Comparison of ENCODE assay signal across 15 cellular contexts in the genomic region with DNA sequence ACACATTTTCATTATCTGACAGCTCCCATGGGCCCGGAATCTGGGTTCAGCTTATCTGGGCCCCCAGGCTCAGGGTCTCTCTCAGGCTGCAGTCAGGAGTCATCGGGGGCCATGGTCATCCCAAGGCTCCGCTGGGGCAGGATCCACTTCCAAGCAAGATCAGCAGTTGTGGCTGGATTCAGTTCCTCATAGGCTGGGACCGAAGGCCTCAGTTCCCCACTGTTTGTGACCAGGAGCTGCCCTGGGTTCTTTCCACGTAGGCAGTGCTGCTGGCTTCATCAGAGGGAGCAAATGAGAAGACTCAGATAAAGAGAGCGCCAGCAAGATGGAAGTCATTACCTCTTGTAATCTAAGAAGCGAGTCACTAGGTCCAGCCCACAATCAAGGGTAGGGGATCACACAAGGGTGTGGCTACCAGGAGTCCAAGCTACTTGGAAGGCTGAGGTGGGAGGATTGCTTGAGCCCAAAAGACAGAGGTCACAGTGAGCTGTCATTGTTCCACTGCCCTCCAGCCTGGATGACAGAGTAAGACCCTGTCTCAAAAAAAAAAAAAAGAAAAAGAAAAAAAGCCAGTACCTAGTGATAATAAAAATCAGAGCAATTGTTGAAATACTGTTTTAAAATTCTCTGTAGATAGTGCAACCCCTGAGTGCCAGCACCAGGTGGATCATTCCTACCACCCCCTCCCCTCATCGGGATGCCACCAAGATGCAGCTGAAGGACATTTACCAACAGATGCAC.
DNase-seq lines count a peak whose midpoint lies in the region; ATAC-seq and TF ChIP-seq lines count a peak whose summit lies in the region.
"Had no signal": no experiment of that assay in that cellular context is flagged by ENCODE, and none has a peak within 500 bp of the region (broad histone marks: within the 10 kb centered on the region; RNA-seq: fewer than 3 reads in every experiment).

No MANE protein-coding gene starts in this region.

- in situ Hi-C loops in IMR-90 (cut with MboI; ENCODE audit: low sequenced_read_pairs), result no loop called here

- no peaks in the 10 kb centered on the region for H3K36me3 ChIP-seq in IMR-90 (ENCODE audit: control insufficient read depth, insufficient read depth, low read length)
- H3K36me3 ChIP-seq: brain microvascular endothelial cell, right atrium auricular region, WERI-Rb-1 had no signal

- intact Hi-C loops in IMR-90 (cut with micrococcal nuclease), result no loop called here

- peak; percentile 37 for DNase-seq in CD1c-positive myeloid dendritic cell (ENCODE audit: extremely low spot score)
- no peak for DNase-seq in IMR-90
- peak; percentile 19 for DNase-seq in amniotic epithelial cell (ENCODE audit: low read depth)
- DNase-seq in natural killer cell treated with Interleukin-12 subunit alpha and Interleukin-12 subunit beta and Interleukin-15 and Interleukin-18, amount 100 ng/mL, for 72 hours (ENCODE audit: low spot score), result no peak
- no peak for DNase-seq in NCI-H2107 (lab: John Stamatoyannopoulos, UW)
- no peak for DNase-seq in SIG-M5 (lab: John Stamatoyannopoulos, UW)
- DNase-seq in NCI-H510A treated with DMSO at 0.1 percent for 48 hours (lab: John Stamatoyannopoulos, UW), result no peak
- DNase-seq: activated naive CD8-positive, alpha-beta T cell treated with anti-CD3 and anti-CD28 coated beads, Interleukin-2, amount 10 ng/mL, durations not matched to agents 7 days and 5 days; brain microvascular endothelial cell; cortex of kidney; NCI-H1105 treated with DMSO at 0.1 percent for 48 hours; nucleus accumbens; WERI-Rb-1 had no signal

- POLR2A ChIA-PET in IMR-90 (lab: Charles Lee; ENCODE audit: unreplicated experiment), result no interaction called here

- H3K36me3 Mint-ChIP-seq in natural killer cell treated with Interleukin-12 subunit alpha and Interleukin-12 subunit beta and Interleukin-15 and Interleukin-18, amount 100 ng/mL, for 72 hours, result peaks cover 21% of the 10 kb centered on the region

- H3K4me1 ChIP-seq in IMR-90 (ENCODE audit: control insufficient read depth, insufficient read depth, low read length), result peaks cover 7% of the 10 kb centered on the region

- no peak overlapping the region for H2AFZ ChIP-seq in IMR-90 (replicated peaks; ENCODE audit: low read length, poor library complexity)

- no peak overlapping the region for H3K56ac ChIP-seq in IMR-90 (ENCODE audit: extremely low read depth, insufficient read depth, low read length)

- H3K27ac ChIP-seq in IMR-90 (ENCODE audit: insufficient read depth, low read length), result no peak overlapping the region
- H3K27ac ChIP-seq: brain microvascular endothelial cell, WERI-Rb-1 had no signal

- H3K4me3 ChIP-seq in IMR-90 (ENCODE audit: insufficient read depth, low read depth, low read length), result no peak overlapping the region
- H3K4me3 ChIP-seq: right atrium auricular region had no signal

- H3K4me1 Mint-ChIP-seq in natural killer cell treated with Interleukin-12 subunit alpha and Interleukin-12 subunit beta and Interleukin-15 and Interleukin-18, amount 100 ng/mL, for 72 hours (ENCODE audit: low read depth in 2 of 2), result peaks cover 53 to 68% of the 10 kb centered on the region in 2 donors

- no peaks in the 10 kb centered on the region for H3K9me3 Mint-ChIP-seq in natural killer cell treated with Interleukin-12 subunit alpha and Interleukin-12 subunit beta and Interleukin-15 and Interleukin-18, amount 100 ng/mL, for 72 hours
- H3K9me3 Mint-ChIP-seq: activated naive CD8-positive, alpha-beta T cell treated with anti-CD3 and anti-CD28 coated beads, Interleukin-2, amount 10 ng/mL, durations not matched to agents 7 days and 5 days had no signal

- no peak overlapping the region for H3K4me3 Mint-ChIP-seq in natural killer cell treated with Interleukin-12 subunit alpha and Interleukin-12 subunit beta and Interleukin-15 and Interleukin-18, amount 100 ng/mL, for 72 hours
- H3K4me3 Mint-ChIP-seq: activated naive CD8-positive, alpha-beta T cell treated with anti-CD3 and anti-CD28 coated beads, Interleukin-2, amount 10 ng/mL, durations not matched to agents 7 days and 5 days had no signal

- H3K27me3 Mint-ChIP-seq in natural killer cell treated with Interleukin-12 subunit alpha and Interleukin-12 subunit beta and Interleukin-15 and Interleukin-18, amount 100 ng/mL, for 72 hours, result no peaks in the 10 kb centered on the region
- H3K27me3 Mint-ChIP-seq: activated naive CD8-positive, alpha-beta T cell treated with anti-CD3 and anti-CD28 coated beads, Interleukin-2, amount 10 ng/mL, durations not matched to agents 7 days and 5 days had no signal

- no peak for TF ChIP-seq CTCF in IMR-90 (conservative IDR thresholded peaks at IDR 0.05; ENCODE audit: low read depth, low read length)

- 0 out of 2 replicates have a peak overlapping the region, but pooled peaks have one; percentile 40 for H3K14ac ChIP-seq in IMR-90 (replicated peaks; ENCODE audit: low read depth, low read length)

- H3K9ac ChIP-seq in IMR-90 (ENCODE audit: low read depth, low read length), result no peak overlapping the region

- no peaks in the 10 kb centered on the region for H3K27me3 ChIP-seq in IMR-90 (ENCODE audit: control insufficient read depth, insufficient read depth, low read length)
- H3K27me3 ChIP-seq: brain microvascular endothelial cell, right atrium auricular region had no signal

- H3K4ac ChIP-seq in IMR-90 (ENCODE audit: low read depth, low read length), result no peak overlapping the region

- WGBS in IMR-90 (ENCODE audit: extremely low coverage in 2 of 2, insufficient read length in 1 of 2), 2 experiments, result 95% methylated on average over 4 of the region's 8 CpGs; no CpG with 5 or more reads in 1 of the 2 experiments

- H3K79me1 ChIP-seq in IMR-90 (ENCODE audit: low read depth in 1 of 2, low read length in 2 of 2), result no peaks in the 10 kb centered on the region

- ATAC-seq in IMR-90 (ENCODE audit: low read depth), result no peak
- no peak for ATAC-seq in natural killer cell treated with Interleukin-12 subunit alpha and Interleukin-12 subunit beta and Interleukin-15 and Interleukin-18, amount 100 ng/mL, for 72 hours
- no peak for ATAC-seq in GM21526 (IDR thresholded peaks at IDR 0.05; ENCODE audit: low FRiP score, unreplicated experiment)

- no peak for TF ChIP-seq RAD21 in IMR-90 (IDR thresholded peaks at IDR 0.05; ENCODE audit: low read length)

- no peak overlapping the region for H4K91ac ChIP-seq in IMR-90 (ENCODE audit: insufficient read depth, low read depth, low read length)

- no peak overlapping the region for H2BK120ac ChIP-seq in IMR-90 (ENCODE audit: low read depth, low read length)

- no peak overlapping the region for H2AK9ac ChIP-seq in IMR-90 (replicated peaks; ENCODE audit: low read depth, low read length, poor library complexity)

- H3K27ac Mint-ChIP-seq in natural killer cell treated with Interleukin-12 subunit alpha and Interleukin-12 subunit beta and Interleukin-15 and Interleukin-18, amount 100 ng/mL, for 72 hours, result peak overlapping the region; percentile 41 to 86
- H3K27ac Mint-ChIP-seq: activated naive CD8-positive, alpha-beta T cell treated with anti-CD3 and anti-CD28 coated beads, Interleukin-2, amount 10 ng/mL, durations not matched to agents 7 days and 5 days had no signal

- no peak overlapping the region for H4K8ac ChIP-seq in IMR-90 (ENCODE audit: low read depth in 2 of 2, low read length in 2 of 2)

- H2BK20ac ChIP-seq in IMR-90 (ENCODE audit: low read depth, low read length), result no peak overlapping the region

- H3K4me2 ChIP-seq in IMR-90 (ENCODE audit: low read depth, low read length), result no peak overlapping the region

- no peaks in the 10 kb centered on the region for H4K20me1 ChIP-seq in IMR-90 (ENCODE audit: insufficient read depth, low read length)

- H2BK15ac ChIP-seq in IMR-90 (ENCODE audit: low read depth, low read length), result no peak overlapping the region

- no peak overlapping the region for H4K5ac ChIP-seq in IMR-90 (ENCODE audit: low read depth, low read length)

- no TSS peak for BruUV-seq in IMR-90 (replicated peaks; lab: Mats Ljungman, UMichigan)

- no peak for TF ChIP-seq POLR2A in IMR-90 (IDR thresholded peaks at IDR 0.05; ENCODE audit: low read depth, low read length)

- no peak overlapping the region for H3K23ac ChIP-seq in IMR-90 (ENCODE audit: low read depth, low read length)

- H2BK5ac ChIP-seq in IMR-90 (ENCODE audit: low read depth, low read length, poor library complexity, severe bottlenecking), result no peak overlapping the region

- peaks cover 3% of the 10 kb centered on the region; the same call in 1 of the 2 replicates for H3K9me1 ChIP-seq in IMR-90 (ENCODE audit: insufficient read depth, low read length)

- CTCF ChIA-PET in IMR-90 (lab: Yijun Ruan, JAX), result no interaction called here

- no peak overlapping the region for H3K18ac ChIP-seq in IMR-90 (ENCODE audit: low read depth, low read length)

- no peaks in the 10 kb centered on the region for H3K9me3 ChIP-seq in IMR-90 (ENCODE audit: control insufficient read depth, insufficient read depth, low read length)
- H3K9me3 ChIP-seq: right atrium auricular region had no signal

- dilution Hi-C loops in IMR-90 (cut with HindIII; ENCODE audit: low sequenced_read_pairs, unreplicated experiment), result no loop called here

- no peak overlapping the region for H2AK5ac ChIP-seq in IMR-90 (ENCODE audit: low read depth, low read length)

TF ChIP-seq in IMR-90, 13 proteins besides CTCF, POLR2A, EP300 and RAD21:
- no peak for TF ChIP-seq MAFK (IDR thresholded peaks at IDR 0.05; ENCODE audit: low read depth, low read length)
- no peak for TF ChIP-seq RCOR1 (IDR thresholded peaks at IDR 0.05; ENCODE audit: insufficient replicate concordance, low read length)
- TF ChIP-seq, protein P1, sequence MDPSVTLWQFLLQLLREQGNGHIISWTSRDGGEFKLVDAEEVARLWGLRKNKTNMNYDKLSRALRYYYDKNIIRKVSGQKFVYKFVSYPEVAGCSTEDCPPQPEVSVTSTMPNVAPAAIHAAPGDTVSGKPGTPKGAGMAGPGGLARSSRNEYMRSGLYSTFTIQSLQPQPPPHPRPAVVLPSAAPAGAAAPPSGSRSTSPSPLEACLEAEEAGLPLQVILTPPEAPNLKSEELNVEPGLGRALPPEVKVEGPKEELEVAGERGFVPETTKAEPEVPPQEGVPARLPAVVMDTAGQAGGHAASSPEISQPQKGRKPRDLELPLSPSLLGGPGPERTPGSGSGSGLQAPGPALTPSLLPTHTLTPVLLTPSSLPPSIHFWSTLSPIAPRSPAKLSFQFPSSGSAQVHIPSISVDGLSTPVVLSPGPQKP (IDR thresholded peaks at IDR 0.05; ENCODE audit: borderline replicate concordance, low read depth, low read length), result no peak
- no peak for TF ChIP-seq FOS (IDR thresholded peaks at IDR 0.05; ENCODE audit: low read depth, low read length)
- TF ChIP-seq CEBPB (IDR thresholded peaks at IDR 0.05; ENCODE audit: low read depth, low read length), result no peak
- TF ChIP-seq BHLHE40 (IDR thresholded peaks at IDR 0.05; ENCODE audit: low read depth, low read length), result no peak
- no peak for TF ChIP-seq SMC3 (IDR thresholded peaks at IDR 0.05; ENCODE audit: low read depth, low read length)
- TF ChIP-seq RFX5 (IDR thresholded peaks at IDR 0.05; ENCODE audit: low read depth, low read length), result no peak

Comparison
In these comparisons a context has a peak if more than half of its experiments do, and no peak if none do; other contexts are left out.
1. DNase-seq: peak in CD1c-positive myeloid dendritic cell (single experiment) and amniotic epithelial cell (single experiment); none in IMR-90 (single experiment), natural killer cell treated with Interleukin-12 subunit alpha and Interleukin-12 subunit beta and Interleukin-15 and Interleukin-18, amount 100 ng/mL, for 72 hours (single experiment), NCI-H2107 (single experiment), SIG-M5 (single experiment) and NCI-H510A treated with DMSO at 0.1 percent for 48 hours (single experiment).